In genomic region chr3:52182203-52182602, GRCh38 we compare ENCODE assay signal across 1 cellular context.
TF ChIP-seq lines count a peak whose summit lies in the region.

No MANE protein-coding gene starts in this region.

TF ChIP-seq in GM23338, 12 proteins besides CTCF, POLR2A, EP300 and RAD21 (continued from another document):
- TF ChIP-seq ZNF462 (CRISPR knock-in tag; IDR thresholded peaks at IDR 0.05) (no peak), EZH2 (IDR thresholded peaks at IDR 0.05; ENCODE audit: low read depth, unreplicated experiment) (no peak), NANOG (IDR thresholded peaks at IDR 0.05; ENCODE audit: borderline replicate concordance) (no peak), CREB1 (CRISPR knock-in tag; IDR thresholded peaks at IDR 0.05; ENCODE audit: low read depth) (no peak), POLR2AphosphoS5 (IDR thresholded peaks at IDR 0.05; ENCODE audit: low read depth) (no peak), REST (IDR thresholded peaks at IDR 0.05; ENCODE audit: unreplicated experiment) (no peak), ZNF114 (CRISPR knock-in tag; IDR thresholded peaks at IDR 0.05) (no peak), ETS1 (IDR thresholded peaks at IDR 0.05) (no peak), EZH2phosphoT487 (IDR thresholded peaks at IDR 0.05; ENCODE audit: unreplicated experiment) (no peak)
